ENCODE assay signal across 19 cellular contexts in the genomic region with DNA sequence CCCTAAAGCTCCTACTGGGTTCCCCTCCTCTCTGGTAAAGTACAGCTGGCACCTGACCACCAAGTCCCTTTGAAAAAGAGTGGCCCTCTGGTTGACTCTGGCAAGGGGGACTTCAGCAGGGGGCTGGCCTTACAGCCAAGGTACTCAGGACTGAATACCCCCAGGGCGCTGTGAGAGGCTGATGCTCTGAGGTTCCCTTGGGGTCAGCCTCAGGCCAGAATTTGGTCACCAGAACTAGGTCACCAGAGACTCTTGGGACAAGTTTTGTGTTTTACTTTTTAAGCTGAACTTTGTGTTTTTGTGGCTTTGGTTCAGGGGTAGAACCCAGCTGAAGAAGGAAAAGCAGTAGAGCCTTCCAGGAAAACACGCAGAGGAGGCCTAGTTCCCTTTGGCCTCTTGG. TPM values are rescaled to one million over a fixed set of nuclear protein-coding genes. Genes with fewer than 3 reads are reported as not detected.
A peak's percentile ranks its signal among the peaks of the same experiment; 100 is the strongest.
DNase-seq lines count a peak whose midpoint lies in the region; ATAC-seq and TF ChIP-seq lines count a peak whose summit lies in the region.
"Had no signal": no experiment of that assay in that cellular context is flagged by ENCODE, and none has a peak within 500 bp of the region (broad histone marks: within the 10 kb centered on the region; RNA-seq: fewer than 3 reads in every experiment).

No MANE protein-coding gene starts in this region.

- H3K9me3 ChIP-seq in breast epithelium (no peaks in the 10 kb centered on the region), mammary epithelial cell (replicated peaks; ENCODE audit: insufficient read depth, low read length) (no peaks in the 10 kb centered on the region), neuronal stem cell (replicated peaks in 1 of 2; ENCODE audit: control insufficient read depth in 2 of 2, insufficient read depth in 1 of 2, low read depth in 1 of 2, low read length in 2 of 2) (no peaks in the 10 kb centered on the region), subcutaneous abdominal adipose tissue (ENCODE audit: control insufficient read depth in 5 of 5, low read length in 5 of 5) (peaks cover 0 to 2% (median 0%) of the 10 kb centered on the region in 5 donors), lower lobe of right lung (no peaks in the 10 kb centered on the region)
- H3K9me3 ChIP-seq: A549 had no signal

- H3K79me2 ChIP-seq in mammary epithelial cell (ENCODE audit: insufficient read depth, low read length) (no peaks in the 10 kb centered on the region), mesendoderm (ENCODE audit: control insufficient read depth, insufficient read depth, low read length) (no peaks in the 10 kb centered on the region)

- no peak for DNase-seq in breast epithelium (ENCODE audit: low spot score in 2 of 2)
- no peak for DNase-seq in mammary epithelial cell
- DNase-seq in neuronal stem cell (ENCODE audit: low spot score) = no peak
- no peak for DNase-seq in lower lobe of right lung
- DNase-seq in mesendoderm = no peak
- DNase-seq in activated naive CD4-positive, alpha-beta T cell treated with Interleukin-2 at 50 U/mL for 16 hours = no peak
- DNase-seq: Calu3; CD8-positive, alpha-beta T cell; DMS79 treated with DMSO at 0.1 percent for 48 hours; GF-D8; GOT3; H7; HFFc6 had no signal

- H3K4me1 ChIP-seq in breast epithelium = peaks cover 0 to 5% of the 10 kb centered on the region in 2 donors
- peaks cover 18% of the 10 kb centered on the region for H3K4me1 ChIP-seq in mammary epithelial cell (ENCODE audit: insufficient read depth, low read length)
- H3K4me1 ChIP-seq in neuronal stem cell (ENCODE audit: control insufficient read depth in 2 of 2, insufficient read depth in 1 of 2, low read depth in 1 of 2, low read length in 2 of 2) = peaks cover 0 to 7% of the 10 kb centered on the region in 2 donors
- H3K4me1 ChIP-seq in subcutaneous abdominal adipose tissue (ENCODE audit: control insufficient read depth in 5 of 5, insufficient read depth in 5 of 5, low read length in 5 of 5) = peaks cover 6 to 21% (median 17%) of the 10 kb centered on the region in 5 donors
- no peaks in the 10 kb centered on the region for H3K4me1 ChIP-seq in lower lobe of right lung
- H3K4me1 ChIP-seq in mesendoderm (ENCODE audit: control insufficient read depth, low read depth, low read length) = no peaks in the 10 kb centered on the region

- intact Hi-C loops in breast epithelium (cut with DNase I; ENCODE audit: low total_unique reads) = no loop called here
- intact Hi-C loops in mammary epithelial cell (cut with micrococcal nuclease) = no loop called here
- intact Hi-C loops in lower lobe of right lung (cut with DNase I) = no loop called here

- H3K27ac ChIP-seq in breast epithelium (peak overlapping the region; percentile 43 to 74), mammary epithelial cell (ENCODE audit: insufficient read depth, low read depth, low read length) (no peak overlapping the region), neuronal stem cell (replicated peaks; ENCODE audit: low read length) (no peak overlapping the region), subcutaneous abdominal adipose tissue (ENCODE audit: low read depth, low read length) (peak overlapping the region; percentile 51), lower lobe of right lung (no peak overlapping the region), mesendoderm (ENCODE audit: low read depth, low read length) (no peak overlapping the region)
- H3K27ac ChIP-seq: 22Rv1, A549, HL-60 had no signal

- H3K27me3 ChIP-seq in breast epithelium (no peaks in the 10 kb centered on the region), mammary epithelial cell (ENCODE audit: insufficient read depth, low read length) (no peaks in the 10 kb centered on the region), neuronal stem cell (ENCODE audit: control insufficient read depth in 3 of 3, insufficient read depth in 3 of 3, low read depth in 1 of 3, low read length in 3 of 3) (no peaks in the 10 kb centered on the region), subcutaneous abdominal adipose tissue (ENCODE audit: control insufficient read depth in 5 of 5, insufficient read depth in 4 of 5, low read length in 5 of 5) (peaks cover 0 to 3% (median 0%) of the 10 kb centered on the region in 5 donors), lower lobe of right lung (ENCODE audit: low read depth) (no peaks in the 10 kb centered on the region), mesendoderm (ENCODE audit: insufficient read depth, low read length, poor library complexity) (no peaks in the 10 kb centered on the region)
- H3K27me3 ChIP-seq: BLaER1 treated with 17β-estradiol and CSF1 and Interleukin-3, amounts not matched to agents 10 nM and 100 nM had no signal

- TF ChIP-seq CTCF in breast epithelium (IDR thresholded peaks at IDR 0.05) (no peak), mammary epithelial cell (conservative IDR thresholded peaks at IDR 0.05 in 1 of 2, IDR thresholded peaks at IDR 0.05 in 1 of 2; ENCODE audit: extremely low read depth in 1 of 2, insufficient read depth in 1 of 2, low read depth in 1 of 2, low read length in 2 of 2) (no peak), lower lobe of right lung (IDR thresholded peaks at IDR 0.05) (no peak)

- WGBS in mammary epithelial cell (ENCODE audit: low coverage, missing lambda C conversion rate) = 80% methylated on average over 1 of the region's 2 CpGs
- WGBS in neuronal stem cell (ENCODE audit: extremely low coverage in 2 of 2, insufficient read length in 2 of 2, insufficient replicate concordance in 1 of 2), 2 donors = no CpG with 5 or more reads among the region's 2 CpGs
- no CpG with 5 or more reads among the region's 2 CpGs for WGBS in mesendoderm (ENCODE audit: extremely low coverage, insufficient coverage, low lambda C conversion rate)

- H3K9ac ChIP-seq in mammary epithelial cell (ENCODE audit: insufficient read depth, low read length) (no peak overlapping the region), neuronal stem cell (ENCODE audit: low read depth, low read length, poor library complexity) (no peak overlapping the region), subcutaneous abdominal adipose tissue (ENCODE audit: low read length in 5 of 5) (no peak overlapping the region), mesendoderm (ENCODE audit: low read length) (no peak overlapping the region)
- H3K9ac ChIP-seq: BLaER1 treated with 17β-estradiol and CSF1 and Interleukin-3, amounts not matched to agents 10 nM and 100 nM had no signal

- H4K20me1 ChIP-seq in mammary epithelial cell (ENCODE audit: insufficient read depth, low read length) = no peaks in the 10 kb centered on the region
- H4K20me1 ChIP-seq: BLaER1 treated with 17β-estradiol and CSF1 and Interleukin-3, amounts not matched to agents 10 nM and 100 nM had no signal

- in situ Hi-C loops in mammary epithelial cell (cut with MboI; ENCODE audit: low sequenced_read_pairs in 2 of 2) = loop anchor here in 1 of 2 donors (10.0 kb wide), 1 partner anchor 115 kb away; no protein-coding TSS in a partner anchor

- H3K4ac ChIP-seq in neuronal stem cell (ENCODE audit: low read length) (no peak overlapping the region), mesendoderm (ENCODE audit: low read depth, low read length) (no peak overlapping the region)

- H2AK5ac ChIP-seq in neuronal stem cell (ENCODE audit: low read depth, low read length) (no peak overlapping the region), mesendoderm (ENCODE audit: low read length) (no peak overlapping the region)

- H4K8ac ChIP-seq in neuronal stem cell (ENCODE audit: low read depth, low read length) (no peak overlapping the region), mesendoderm (ENCODE audit: low read depth, low read length) (no peak overlapping the region)

- no peak overlapping the region for H3K4me2 ChIP-seq in mammary epithelial cell (ENCODE audit: insufficient read depth, low read depth, low read length)
- no peak overlapping the region for H3K4me2 ChIP-seq in neuronal stem cell (ENCODE audit: insufficient read depth, low read length, poor library complexity, severe bottlenecking)
- H3K4me2 ChIP-seq in mesendoderm (ENCODE audit: low read length) = no peak overlapping the region
- H3K4me2 ChIP-seq: A549 had no signal

- H3K14ac ChIP-seq in neuronal stem cell (ENCODE audit: low read length) = no peak overlapping the region

- H2BK15ac ChIP-seq in neuronal stem cell (ENCODE audit: low read length) (no peak overlapping the region), mesendoderm (replicated peaks; ENCODE audit: low read depth) (no peak overlapping the region)

- H3K18ac ChIP-seq in neuronal stem cell (ENCODE audit: low read length) (no peak overlapping the region), mesendoderm (ENCODE audit: low read length) (no peak overlapping the region)

- no peak overlapping the region for H3K56ac ChIP-seq in mesendoderm (ENCODE audit: low read length)

- H2BK120ac ChIP-seq in neuronal stem cell (ENCODE audit: low read depth, low read length) (no peak overlapping the region), mesendoderm (ENCODE audit: low read depth, low read length) (no peak overlapping the region)

- BruUV-seq in mammary epithelial cell (replicated peaks; lab: Mats Ljungman, UMichigan) = no TSS peak

- H2AFZ ChIP-seq in mammary epithelial cell (ENCODE audit: low read depth, low read length) = no peak overlapping the region
- peak overlapping the region; percentile 28 for H2AFZ ChIP-seq in neuronal stem cell (ENCODE audit: low read length)

- TF ChIP-seq POLR2A in breast epithelium (IDR thresholded peaks at IDR 0.05) = no peak

- H3K79me1 ChIP-seq in neuronal stem cell (ENCODE audit: low read depth, low read length) = no peaks in the 10 kb centered on the region
- no peaks in the 10 kb centered on the region for H3K79me1 ChIP-seq in mesendoderm (ENCODE audit: low read length)

- no peak overlapping the region for H2BK12ac ChIP-seq in neuronal stem cell (ENCODE audit: low read length)

- H2BK5ac ChIP-seq in neuronal stem cell (ENCODE audit: low read length) = no peak overlapping the region
- no peak overlapping the region for H2BK5ac ChIP-seq in mesendoderm (ENCODE audit: low read length)

- dilution Hi-C loops in mammary epithelial cell (cut with HindIII; ENCODE audit: low sequenced_read_pairs) = no loop called here

- CTCF ChIA-PET in mammary epithelial cell (lab: Charles Lee; ENCODE audit: low non-redundant PET) = no interaction called here

- ATAC-seq in lower lobe of right lung = no peak
- ATAC-seq: A549; CD8-positive, alpha-beta T cell; HCT116 had no signal

- H4K5ac ChIP-seq in mesendoderm (ENCODE audit: low read length) = no peak overlapping the region

- H3K23ac ChIP-seq in neuronal stem cell (ENCODE audit: low read depth, low read length, poor library complexity) = no peak overlapping the region
- no peak overlapping the region for H3K23ac ChIP-seq in mesendoderm (ENCODE audit: low read length)

- H4K91ac ChIP-seq in neuronal stem cell (ENCODE audit: low read depth, low read length, poor library complexity) = no peak overlapping the region

- H3K4me3 ChIP-seq in breast epithelium (no peak overlapping the region), mammary epithelial cell (replicated peaks in 1 of 3; ENCODE audit: insufficient read depth in 1 of 3, low read depth in 2 of 3, low read length in 3 of 3) (no peak overlapping the region), neuronal stem cell (ENCODE audit: low read length in 2 of 2) (no peak overlapping the region), subcutaneous abdominal adipose tissue (ENCODE audit: low read depth in 1 of 5, low read length in 5 of 5) (peak overlapping the region in 1 of 5 donors; percentile 1), lower lobe of right lung (no peak overlapping the region), mesendoderm (ENCODE audit: low read length) (no peak overlapping the region)
- H3K4me3 ChIP-seq: A549; BLaER1 treated with 17β-estradiol and CSF1 and Interleukin-3, amounts not matched to agents 10 nM and 100 nM had no signal

- H3K36me3 ChIP-seq in breast epithelium (no peaks in the 10 kb centered on the region), mammary epithelial cell (ENCODE audit: insufficient read depth, low read length) (no peaks in the 10 kb centered on the region), neuronal stem cell (replicated peaks in 1 of 2; ENCODE audit: control insufficient read depth in 2 of 2, insufficient read depth in 2 of 2, low read length in 2 of 2) (no peaks in the 10 kb centered on the region), subcutaneous abdominal adipose tissue (ENCODE audit: control insufficient read depth in 5 of 5, insufficient read depth in 5 of 5, low read length in 5 of 5) (no peaks in the 10 kb centered on the region), lower lobe of right lung (no peaks in the 10 kb centered on the region), mesendoderm (ENCODE audit: control insufficient read depth, insufficient read depth, low read length) (no peaks in the 10 kb centered on the region)
- H3K36me3 ChIP-seq: BLaER1 treated with 17β-estradiol and CSF1 and Interleukin-3, amounts not matched to agents 10 nM and 100 nM had no signal

RNA-seq across cellular contexts. Expression of gene SMU1, which starts 23.3 kb away (rescaled TPM):
- total RNA-seq in breast epithelium (10 to 100 TPM; 19.8 to 22.1 (median 21.0) TPM), mammary epithelial cell (10 to 100 TPM; 18.0 to 28.3 TPM), lower lobe of right lung (20.5 TPM)
- polyA plus RNA-seq in mammary epithelial cell = 11.3 TPM
- 15.8 TPM for polyA minus RNA-seq in mammary epithelial cell
- 14.0 TPM for polyA plus RNA-seq in neuronal stem cell (2013, experiment 1 of 2)
- polyA plus RNA-seq in neuronal stem cell (2013, experiment 2 of 2) = 14.7 TPM
- polyA plus RNA-seq in mesendoderm (2013, experiment 1 of 2) = 15.3 TPM
- 15.4 TPM for polyA plus RNA-seq in mesendoderm (2013, experiment 2 of 2)

Comparison
In these comparisons a context has a peak if more than half of its experiments do, and no peak if none do; other contexts are left out.
1. H3K27ac ChIP-seq: peak in breast epithelium (2 of 2) and subcutaneous abdominal adipose tissue (single experiment); none in mammary epithelial cell (single experiment), neuronal stem cell (single experiment), lower lobe of right lung (single experiment) and mesendoderm (single experiment).